23 cellular contexts compared by ENCODE assay signal in the genomic region with DNA sequence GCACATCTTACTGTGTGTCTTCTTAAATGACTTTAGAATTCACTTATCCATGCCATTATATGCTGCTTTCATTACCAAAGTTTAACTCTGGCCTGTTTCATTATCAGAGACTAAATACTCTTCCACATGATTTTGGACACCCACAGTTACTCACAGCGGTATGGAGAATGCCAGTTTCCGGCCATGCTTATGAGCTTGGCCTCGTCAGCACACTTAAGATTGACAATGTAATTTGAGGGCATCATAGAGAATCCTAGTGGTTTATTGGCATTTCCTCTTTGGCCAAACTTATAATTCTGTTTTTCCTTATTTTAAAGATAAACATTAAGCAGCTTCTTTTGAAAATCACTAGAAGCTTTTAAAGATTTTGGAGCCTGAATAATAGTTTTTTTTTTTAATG.
"Had no signal": no experiment of that assay in that cellular context is flagged by ENCODE, and none has a peak within 500 bp of the region (broad histone marks: within the 10 kb centered on the region; RNA-seq: fewer than 3 reads in every experiment).

No MANE protein-coding gene starts in this region.

- H3K27me3 ChIP-seq: gastrocnemius medialis, heart right ventricle, neural progenitor cell, pancreas, suprapubic skin had no signal

- DNase-seq: activated CD4-positive, alpha-beta memory T cell treated with anti-CD3 and anti-CD28 coated beads, Interleukin-2, amount 10 ng/mL, durations not matched to agents 7 days and 5 days; activated CD4-positive, alpha-beta T cell treated with anti-CD3 and anti-CD28 coated beads for 4 hours; activated gamma-delta T cell; activated T-cell treated with anti-CD3 and anti-CD28 coated beads, Interleukin-2, amount 50 U/mL, for 72 hours; amniotic stem cell; central memory CD4-positive, alpha-beta T cell; cortex of kidney; effector CD4-positive, alpha-beta T cell; gastrocnemius medialis; heart right ventricle; midbrain; naive B cell; pancreas; stimulated activated CD4-positive, alpha-beta T cell treated with anti-CD3 and anti-CD28 coated beads, Interleukin-4, amount 100 ng/mL, for 24 hours; stimulated activated naive CD8-positive, alpha-beta T cell treated with anti-CD3 and anti-CD28 coated beads, Interleukin-15, Interleukin-2, amounts not matched to agents 100 U/mL and 50 U/mL, for 24 hours; T-helper 17 cell; trophoblast cell had no signal

- ATAC-seq: activated naive CD4-positive, alpha-beta T cell treated with anti-CD3 and anti-CD28 coated beads, Interleukin-2, amount 50 U/mL, for 72 hours; activated T-cell treated with anti-CD3 and anti-CD28 coated beads, Interleukin-2, amount 50 U/mL, for 72 hours; gastrocnemius medialis; heart right ventricle; pancreas; stimulated activated naive CD8-positive, alpha-beta T cell treated with anti-CD3 and anti-CD28 coated beads, Interleukin-15, Interleukin-2, amounts not matched to agents 100 U/mL and 50 U/mL, for 24 hours; T-helper 17 cell had no signal

- H3K4me3 ChIP-seq: gastrocnemius medialis, heart right ventricle, lung, neural progenitor cell, pancreas, suprapubic skin had no signal

- H3K4me3 Mint-ChIP-seq: activated CD4-positive, alpha-beta memory T cell treated with anti-CD3 and anti-CD28 coated beads, Interleukin-2, amount 10 ng/mL, durations not matched to agents 7 days and 5 days; activated T-cell treated with anti-CD3 and anti-CD28 coated beads, Interleukin-2, amount 50 U/mL, for 72 hours; brain; naive B cell; neural progenitor cell; T-helper 17 cell had no signal

- H3K27ac Mint-ChIP-seq: activated CD4-positive, alpha-beta memory T cell treated with anti-CD3 and anti-CD28 coated beads, Interleukin-2, amount 10 ng/mL, durations not matched to agents 7 days and 5 days; activated T-cell treated with anti-CD3 and anti-CD28 coated beads, Interleukin-2, amount 50 U/mL, for 72 hours; neural progenitor cell; T-helper 17 cell had no signal

- H3K4me1 ChIP-seq: gastrocnemius medialis, neural progenitor cell, pancreas, suprapubic skin had no signal

- H3K36me3 Mint-ChIP-seq: activated naive CD4-positive, alpha-beta T cell treated with anti-CD3 and anti-CD28 coated beads, Interleukin-2, amount 50 U/mL, for 72 hours; brain; neural progenitor cell had no signal

- H3K9ac ChIP-seq: neural progenitor cell had no signal

- H3K27me3 Mint-ChIP-seq: activated CD4-positive, alpha-beta memory T cell treated with anti-CD3 and anti-CD28 coated beads, Interleukin-2, amount 10 ng/mL, durations not matched to agents 7 days and 5 days; brain; naive B cell had no signal

- FAIRE-seq: islet of Langerhans, pancreas had no signal

- H3K9me3 ChIP-seq: gastrocnemius medialis, heart right ventricle, pancreas, suprapubic skin had no signal

- H3K27ac ChIP-seq: gastrocnemius medialis, neural progenitor cell, pancreas, suprapubic skin had no signal

- H3K36me3 ChIP-seq: gastrocnemius medialis, neural progenitor cell, pancreas, suprapubic skin had no signal

- H3K9me3 Mint-ChIP-seq: activated CD4-positive, alpha-beta memory T cell treated with anti-CD3 and anti-CD28 coated beads, Interleukin-2, amount 10 ng/mL, durations not matched to agents 7 days and 5 days; neural progenitor cell had no signal
